ENCODE assay signal across 1 cellular context in genomic region chr7:158579662-158580646, GRCh38.
TF ChIP-seq lines count a peak whose summit lies in the region.

No MANE protein-coding gene starts in this region.

TF ChIP-seq in HepG2, 621 proteins besides CTCF, POLR2A, EP300 and RAD21 (continued from another document and continues in another):
- TF ChIP-seq KIAA2018 (CRISPR knock-in tag; IDR thresholded peaks at IDR 0.05; ENCODE audit: borderline replicate concordance) (no peak), NR3C1 (CRISPR knock-in tag; IDR thresholded peaks at IDR 0.05) (no peak), LBX2 (CRISPR knock-in tag; IDR thresholded peaks at IDR 0.05; ENCODE audit: borderline replicate concordance) (no peak), ZIK1 (CRISPR knock-in tag; IDR thresholded peaks at IDR 0.05; ENCODE audit: borderline replicate concordance, low read depth) (no peak), REST (IDR thresholded peaks at IDR 0.05; ENCODE audit: borderline replicate concordance in 1 of 2, low read depth in 1 of 2, low read length in 2 of 2) (no peak), ZBTB4 (CRISPR knock-in tag; IDR thresholded peaks at IDR 0.05; ENCODE audit: borderline replicate concordance) (peak; percentile 63; the same call in 1 of the 2 replicates), TRAFD1 (CRISPR knock-in tag; IDR thresholded peaks at IDR 0.05; ENCODE audit: borderline replicate concordance) (no peak), ZBTB2 (CRISPR knock-in tag; IDR thresholded peaks at IDR 0.05; ENCODE audit: low read depth) (no peak), GTF3A (CRISPR knock-in tag; conservative IDR thresholded peaks at IDR 0.05) (no peak), ZNF432 (CRISPR knock-in tag; IDR thresholded peaks at IDR 0.05; ENCODE audit: borderline replicate concordance) (no peak), CEBPG (CRISPR knock-in tag; IDR thresholded peaks at IDR 0.05) (peak; percentile 33), AKNA (CRISPR knock-in tag; IDR thresholded peaks at IDR 0.05; ENCODE audit: borderline replicate concordance) (0 out of 2 replicates have a peak, but pooled peaks have one; percentile 43), HNF1B (CRISPR knock-in tag; IDR thresholded peaks at IDR 0.05) (no peak; the same call in 1 of the 2 replicates), ZUFSP (CRISPR knock-in tag; IDR thresholded peaks at IDR 0.05; ENCODE audit: borderline replicate concordance) (no peak), ZBTB21 (CRISPR knock-in tag; IDR thresholded peaks at IDR 0.05) (peak; percentile 70; the same call in 1 of the 2 replicates), ZNF773 (CRISPR knock-in tag; IDR thresholded peaks at IDR 0.05; ENCODE audit: borderline replicate concordance) (no peak), CCDC6 (CRISPR knock-in tag; IDR thresholded peaks at IDR 0.05) (peak; percentile 59; the same call in 1 of the 2 replicates), FOXO1 (CRISPR knock-in tag; IDR thresholded peaks at IDR 0.05) (peak; percentile 85), ZKSCAN1 (IDR thresholded peaks at IDR 0.05; ENCODE audit: low read length) (no peak), ZNF33B (CRISPR knock-in tag; IDR thresholded peaks at IDR 0.05) (no peak)
